ENCODE assay signal across 13 cellular contexts in genomic region chr2:218894168-218895157, GRCh38. TPM values are rescaled to one million over a fixed set of nuclear protein-coding genes. Genes with fewer than 3 reads are reported as not detected.
A peak's percentile ranks its signal among the peaks of the same experiment; 100 is the strongest.
DNase-seq lines count a peak whose midpoint lies in the region; ATAC-seq, FAIRE-seq and TF ChIP-seq lines count a peak whose summit lies in the region.
"Had no signal": no experiment of that assay in that cellular context is flagged by ENCODE, and none has a peak within 500 bp of the region (broad histone marks: within the 10 kb centered on the region; RNA-seq: fewer than 3 reads in every experiment).

No MANE protein-coding gene starts in this region.

- H3K27ac Mint-ChIP-seq in stimulated activated naive CD8-positive, alpha-beta T cell treated with anti-CD3 and anti-CD28 coated beads, Interleukin-15, Interleukin-2, amounts not matched to agents 100 ng/mL and 50 ng/mL, for 24 hours = peak overlapping the region; percentile 64

- H3K4me1 Mint-ChIP-seq in stimulated activated naive CD8-positive, alpha-beta T cell treated with anti-CD3 and anti-CD28 coated beads, Interleukin-15, Interleukin-2, amounts not matched to agents 100 ng/mL and 50 ng/mL, for 24 hours (ENCODE audit: low read depth) = peaks cover 64% of the 10 kb centered on the region

- peaks cover 37% of the 10 kb centered on the region for H3K4me1 ChIP-seq in RWPE2 (ENCODE audit: insufficient read depth, poor library complexity, severe bottlenecking)

- FAIRE-seq in urothelium cell line (lab: Jason Lieb, UNC) (peak; percentile 30), HTR-8/SVneo (lab: Jason Lieb, UNC) (no peak)
- FAIRE-seq: frontal cortex had no signal

- no peak for ATAC-seq in stimulated activated naive CD8-positive, alpha-beta T cell treated with anti-CD3 and anti-CD28 coated beads, Interleukin-15, Interleukin-2, amounts not matched to agents 100 U/mL and 50 U/mL, for 24 hours
- ATAC-seq in RWPE2 (ENCODE audit: low read depth) (peak; percentile 76), esophagus mucosa (peak; percentile 67), HG02938 (IDR thresholded peaks at IDR 0.05; ENCODE audit: unreplicated experiment) (no peak), HG02884 (IDR thresholded peaks at IDR 0.05; ENCODE audit: unreplicated experiment) (no peak)
- ATAC-seq: body of pancreas had no signal

- TF ChIP-seq CTCF in RWPE2 (IDR thresholded peaks at IDR 0.05; ENCODE audit: poor library complexity, severe bottlenecking) = no peak

- H3K27me3 Mint-ChIP-seq in stimulated activated naive CD8-positive, alpha-beta T cell treated with anti-CD3 and anti-CD28 coated beads, Interleukin-15, Interleukin-2, amounts not matched to agents 100 ng/mL and 50 ng/mL, for 24 hours = peaks cover 12% of the 10 kb centered on the region

- H3K4me3 Mint-ChIP-seq in stimulated activated naive CD8-positive, alpha-beta T cell treated with anti-CD3 and anti-CD28 coated beads, Interleukin-15, Interleukin-2, amounts not matched to agents 100 ng/mL and 50 ng/mL, for 24 hours = peak overlapping the region; percentile 69

- H3K36me3 Mint-ChIP-seq in stimulated activated naive CD8-positive, alpha-beta T cell treated with anti-CD3 and anti-CD28 coated beads, Interleukin-15, Interleukin-2, amounts not matched to agents 100 ng/mL and 50 ng/mL, for 24 hours (ENCODE audit: low read depth) = no peaks in the 10 kb centered on the region

- peak overlapping the region; percentile 72 for H3K27ac ChIP-seq in RWPE2 (ENCODE audit: poor library complexity, severe bottlenecking)
- H3K27ac ChIP-seq: body of pancreas had no signal

- no peaks in the 10 kb centered on the region for H3K9me3 ChIP-seq in RWPE2 (ENCODE audit: severe bottlenecking)
- H3K9me3 ChIP-seq: body of pancreas, tibial nerve had no signal

- H3K9me3 Mint-ChIP-seq in stimulated activated naive CD8-positive, alpha-beta T cell treated with anti-CD3 and anti-CD28 coated beads, Interleukin-15, Interleukin-2, amounts not matched to agents 100 ng/mL and 50 ng/mL, for 24 hours = no peaks in the 10 kb centered on the region

- H3K4me3 ChIP-seq in RWPE2 (ENCODE audit: severe bottlenecking) = no peak overlapping the region
- H3K4me3 ChIP-seq: body of pancreas had no signal

- no peaks in the 10 kb centered on the region for H3K27me3 ChIP-seq in RWPE2 (ENCODE audit: insufficient read depth, poor library complexity, severe bottlenecking)

- no peak for DNase-seq in stimulated activated naive CD8-positive, alpha-beta T cell treated with anti-CD3 and anti-CD28 coated beads, Interleukin-15, Interleukin-2, amounts not matched to agents 100 U/mL and 50 U/mL, for 24 hours
- DNase-seq in RWPE2 (ENCODE audit: low spot score) = peak; percentile 85
- DNase-seq in urothelium cell line (ENCODE audit: low spot score) = no peak
- no peak for DNase-seq in HTR-8/SVneo (ENCODE audit: insufficient read length, low spot score)
- DNase-seq: activated CD4-positive, CD25-positive, alpha-beta regulatory T cell treated with anti-CD3 and anti-CD28 coated beads, Interleukin-2, amount 50 U/mL, for 72 hours; body of pancreas; stimulated activated CD4-positive, alpha-beta T cell treated with anti-CD3 and anti-CD28 coated beads, Interleukin-1b, Interleukin-23, amount 100 ng/mL, for 48 hours had no signal

- no peaks in the 10 kb centered on the region for H3K36me3 ChIP-seq in RWPE2 (ENCODE audit: low read depth)
- H3K36me3 ChIP-seq: tibial nerve had no signal

RNA-seq across cellular contexts. Expression of gene WNT10A, which starts 13.8 kb away (rescaled TPM):
- 3.4 TPM for total RNA-seq in esophagus mucosa
- total RNA-seq: frontal cortex had no signal

RNA-seq across cellular contexts. Expression of gene WNT6, which starts 34.9 kb away (rescaled TPM):
- total RNA-seq in esophagus mucosa = not detected
- total RNA-seq: frontal cortex had no signal

Comparison
In these comparisons a context has a peak if more than half of its experiments do, and no peak if none do; other contexts are left out.
1. ATAC-seq: peak in RWPE2 (single experiment) and esophagus mucosa (single experiment); none in stimulated activated naive CD8-positive, alpha-beta T cell treated with anti-CD3 and anti-CD28 coated beads, Interleukin-15, Interleukin-2, amounts not matched to agents 100 U/mL and 50 U/mL, for 24 hours (single experiment), HG02938 (single experiment) and HG02884 (single experiment).